In the genomic region with DNA sequence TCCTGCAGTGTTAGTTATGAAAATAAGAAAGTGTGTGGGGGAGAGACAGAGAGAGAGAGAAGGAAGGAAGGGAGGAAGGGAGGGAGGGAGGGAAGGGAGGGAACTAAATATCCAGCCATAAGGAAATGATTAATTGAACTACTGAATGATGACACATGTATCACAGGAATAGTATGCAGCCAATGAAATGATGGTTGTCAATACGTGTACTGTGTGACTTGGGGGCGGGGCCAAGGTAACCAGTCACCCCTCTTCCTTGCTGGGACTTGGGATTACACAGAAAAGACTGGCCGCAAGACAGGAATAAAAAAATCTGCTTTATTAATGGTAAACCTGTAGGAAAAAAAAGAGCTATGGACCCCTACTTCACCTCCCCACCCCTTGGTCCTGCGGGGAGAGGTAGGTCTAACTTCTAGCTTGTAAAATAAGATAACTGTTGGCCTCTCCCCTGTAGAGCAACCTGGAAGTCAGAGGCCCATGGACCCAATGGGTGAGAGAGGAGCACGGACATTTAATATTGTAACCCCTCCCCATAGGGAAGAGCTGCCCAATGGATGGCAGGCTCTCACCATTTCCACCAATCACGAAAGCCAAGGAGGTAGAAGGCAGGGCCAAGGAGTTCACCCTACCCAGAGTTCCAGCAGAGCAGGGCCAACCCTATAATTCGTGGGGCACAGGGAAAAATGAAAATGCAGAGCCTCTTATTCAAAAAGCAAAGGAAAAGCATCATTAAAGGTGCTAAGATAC, we compare ENCODE assay signal across 24 cellular contexts. TPM values are rescaled to one million over a fixed set of nuclear protein-coding genes. Genes with fewer than 3 reads are reported as not detected.
DNase-seq lines count a peak whose midpoint lies in the region; ATAC-seq, FAIRE-seq and TF ChIP-seq lines count a peak whose summit lies in the region.
"Had no signal": no experiment of that assay in that cellular context is flagged by ENCODE, and none has a peak within 500 bp of the region (broad histone marks: within the 10 kb centered on the region; RNA-seq: fewer than 3 reads in every experiment).

No MANE protein-coding gene starts in this region.

- no peaks in the 10 kb centered on the region for H3K9me1 ChIP-seq in keratinocyte (ENCODE audit: control insufficient read depth, extremely low read depth, insufficient read depth, low read length)

- dilution Hi-C loops in keratinocyte (cut with MboI; ENCODE audit: extremely low pct_ligation_motif_present, low sequenced_read_pairs) = no loop called here

- CTCF ChIA-PET in WTC11 (lab: Charles Lee) = interaction anchor here (1.0 to 2.1 kb wide), 2 partner anchors 9 to 82 kb away, joined by 5 to 8 read pairs; no protein-coding TSS in a partner anchor

- H3K4me1 ChIP-seq in keratinocyte (ENCODE audit: control insufficient read depth, extremely low read depth, insufficient read depth, low read length) = no peaks in the 10 kb centered on the region

- H2AFZ ChIP-seq in keratinocyte (ENCODE audit: control insufficient read depth, low read length) = no peak overlapping the region

- ATAC-seq in activated naive CD8-positive, alpha-beta T cell treated with anti-CD3 and anti-CD28 coated beads, Interleukin-2, amount 10 ng/mL, durations not matched to agents 7 days and 5 days (ENCODE audit: low read depth) = no peak
- ATAC-seq in activated naive CD8-positive, alpha-beta T cell treated with anti-CD3 and anti-CD28 coated beads, Interleukin-2, amount 50 U/mL, for 24 hours = no peak
- ATAC-seq in WTC11 = peak; percentile 83
- ATAC-seq in HG02973 (IDR thresholded peaks at IDR 0.05; ENCODE audit: unreplicated experiment) = no peak
- no peak for ATAC-seq in left colon
- ATAC-seq in stimulated activated effector memory CD8-positive, alpha-beta T cell treated with anti-CD3 and anti-CD28 coated beads, Interleukin-12 subunit alpha, Interleukin-12 subunit beta, amount 100 ng/mL, for 72 hours = no peak
- ATAC-seq: left cardiac atrium, natural killer cell, Right ventricle myocardium inferior had no signal

- POLR2A ChIA-PET in activated naive CD8-positive, alpha-beta T cell treated with anti-CD3 and anti-CD28 coated beads, Interleukin-2, amount 10 ng/mL, durations not matched to agents 7 days and 5 days (lab: Charles Lee) = no interaction called here
- POLR2A ChIA-PET in WTC11 (lab: Charles Lee) = no interaction called here

- H3K9ac ChIP-seq in keratinocyte (ENCODE audit: control insufficient read depth, extremely low read depth, insufficient read depth, low read length) = no peak overlapping the region

- H3K79me2 ChIP-seq in keratinocyte (ENCODE audit: control insufficient read depth, insufficient read depth, low read length) = peaks cover 3% of the 10 kb centered on the region

- H3K27me3 ChIP-seq in keratinocyte (ENCODE audit: control insufficient read depth, extremely low read depth, insufficient read depth, low read length) = peaks cover 3% of the 10 kb centered on the region

- no peaks in the 10 kb centered on the region for H4K20me1 ChIP-seq in keratinocyte (ENCODE audit: control insufficient read depth, extremely low read depth, insufficient read depth, low read length)

- no peak overlapping the region for H3K27ac Mint-ChIP-seq in activated naive CD8-positive, alpha-beta T cell treated with anti-CD3 and anti-CD28 coated beads, Interleukin-2, amount 10 ng/mL, durations not matched to agents 7 days and 5 days
- H3K27ac Mint-ChIP-seq in activated naive CD8-positive, alpha-beta T cell treated with anti-CD3 and anti-CD28 coated beads, Interleukin-2, amount 50 U/mL, for 24 hours = no peak overlapping the region
- H3K27ac Mint-ChIP-seq in WTC11 = no peak overlapping the region
- no peak overlapping the region for H3K27ac Mint-ChIP-seq in stimulated activated effector memory CD8-positive, alpha-beta T cell treated with anti-CD3 and anti-CD28 coated beads, Interleukin-12 subunit alpha, Interleukin-12 subunit beta, amount 100 ng/mL, for 72 hours
- H3K27ac Mint-ChIP-seq: activated naive CD4-positive, alpha-beta T cell treated with anti-CD3 and anti-CD28 coated beads, Interleukin-2, amount 50 U/mL, for 24 hours; natural killer cell; progenitor cell of endocrine pancreas had no signal

- no peaks in the 10 kb centered on the region for H3K9me3 Mint-ChIP-seq in activated naive CD8-positive, alpha-beta T cell treated with anti-CD3 and anti-CD28 coated beads, Interleukin-2, amount 10 ng/mL, durations not matched to agents 7 days and 5 days
- no peaks in the 10 kb centered on the region for H3K9me3 Mint-ChIP-seq in activated naive CD8-positive, alpha-beta T cell treated with anti-CD3 and anti-CD28 coated beads, Interleukin-2, amount 50 U/mL, for 24 hours
- H3K9me3 Mint-ChIP-seq in WTC11 = no peaks in the 10 kb centered on the region
- H3K9me3 Mint-ChIP-seq in stimulated activated effector memory CD8-positive, alpha-beta T cell treated with anti-CD3 and anti-CD28 coated beads, Interleukin-12 subunit alpha, Interleukin-12 subunit beta, amount 100 ng/mL, for 72 hours = no peaks in the 10 kb centered on the region
- H3K9me3 Mint-ChIP-seq: activated naive CD4-positive, alpha-beta T cell treated with anti-CD3 and anti-CD28 coated beads, Interleukin-2, amount 50 U/mL, for 24 hours; natural killer cell had no signal

- no peak overlapping the region for H3K4me2 ChIP-seq in keratinocyte (ENCODE audit: control insufficient read depth, extremely low read depth, insufficient read depth, low read depth, low read length)

- H3K27ac ChIP-seq in keratinocyte (ENCODE audit: control insufficient read depth, insufficient read depth, low read length) = no peak overlapping the region

- H3K36me3 Mint-ChIP-seq in activated naive CD8-positive, alpha-beta T cell treated with anti-CD3 and anti-CD28 coated beads, Interleukin-2, amount 10 ng/mL, durations not matched to agents 7 days and 5 days = no peaks in the 10 kb centered on the region
- H3K36me3 Mint-ChIP-seq in activated naive CD8-positive, alpha-beta T cell treated with anti-CD3 and anti-CD28 coated beads, Interleukin-2, amount 50 U/mL, for 24 hours (ENCODE audit: low read depth) = no peaks in the 10 kb centered on the region
- H3K36me3 Mint-ChIP-seq in WTC11 = no peaks in the 10 kb centered on the region
- no peaks in the 10 kb centered on the region for H3K36me3 Mint-ChIP-seq in stimulated activated effector memory CD8-positive, alpha-beta T cell treated with anti-CD3 and anti-CD28 coated beads, Interleukin-12 subunit alpha, Interleukin-12 subunit beta, amount 100 ng/mL, for 72 hours
- H3K36me3 Mint-ChIP-seq: activated naive CD4-positive, alpha-beta T cell treated with anti-CD3 and anti-CD28 coated beads, Interleukin-2, amount 50 U/mL, for 24 hours; natural killer cell had no signal

- H3K4me1 Mint-ChIP-seq in activated naive CD8-positive, alpha-beta T cell treated with anti-CD3 and anti-CD28 coated beads, Interleukin-2, amount 10 ng/mL, durations not matched to agents 7 days and 5 days = no peaks in the 10 kb centered on the region
- no peaks in the 10 kb centered on the region for H3K4me1 Mint-ChIP-seq in activated naive CD8-positive, alpha-beta T cell treated with anti-CD3 and anti-CD28 coated beads, Interleukin-2, amount 50 U/mL, for 24 hours
- H3K4me1 Mint-ChIP-seq in WTC11 = peaks cover 8% of the 10 kb centered on the region
- no peaks in the 10 kb centered on the region for H3K4me1 Mint-ChIP-seq in stimulated activated effector memory CD8-positive, alpha-beta T cell treated with anti-CD3 and anti-CD28 coated beads, Interleukin-12 subunit alpha, Interleukin-12 subunit beta, amount 100 ng/mL, for 72 hours
- H3K4me1 Mint-ChIP-seq: activated naive CD4-positive, alpha-beta T cell treated with anti-CD3 and anti-CD28 coated beads, Interleukin-2, amount 50 U/mL, for 24 hours; natural killer cell had no signal

- TF ChIP-seq CTCF in WTC11 (IDR thresholded peaks at IDR 0.05) = no peak
- no peak for TF ChIP-seq CTCF in keratinocyte (optimal IDR thresholded peaks at IDR 0.05 in 1 of 3, IDR thresholded peaks at IDR 0.05 in 1 of 3, conservative IDR thresholded peaks at IDR 0.05 in 1 of 3; ENCODE audit: extremely low read depth in 1 of 3, insufficient read depth in 2 of 3, low read length in 3 of 3)

- FAIRE-seq in keratinocyte (lab: Jason Lieb, UNC) = no peak

- H3K4me3 Mint-ChIP-seq in activated naive CD8-positive, alpha-beta T cell treated with anti-CD3 and anti-CD28 coated beads, Interleukin-2, amount 10 ng/mL, durations not matched to agents 7 days and 5 days = no peak overlapping the region
- H3K4me3 Mint-ChIP-seq in activated naive CD8-positive, alpha-beta T cell treated with anti-CD3 and anti-CD28 coated beads, Interleukin-2, amount 50 U/mL, for 24 hours = no peak overlapping the region
- H3K4me3 Mint-ChIP-seq in WTC11 = no peak overlapping the region
- no peak overlapping the region for H3K4me3 Mint-ChIP-seq in stimulated activated effector memory CD8-positive, alpha-beta T cell treated with anti-CD3 and anti-CD28 coated beads, Interleukin-12 subunit alpha, Interleukin-12 subunit beta, amount 100 ng/mL, for 72 hours
- H3K4me3 Mint-ChIP-seq: activated naive CD4-positive, alpha-beta T cell treated with anti-CD3 and anti-CD28 coated beads, Interleukin-2, amount 50 U/mL, for 24 hours; natural killer cell had no signal

- H3K27me3 Mint-ChIP-seq in activated naive CD8-positive, alpha-beta T cell treated with anti-CD3 and anti-CD28 coated beads, Interleukin-2, amount 10 ng/mL, durations not matched to agents 7 days and 5 days = peaks cover 33% of the 10 kb centered on the region
- peaks cover 40% of the 10 kb centered on the region for H3K27me3 Mint-ChIP-seq in activated naive CD8-positive, alpha-beta T cell treated with anti-CD3 and anti-CD28 coated beads, Interleukin-2, amount 50 U/mL, for 24 hours
- peaks cover 24% of the 10 kb centered on the region for H3K27me3 Mint-ChIP-seq in WTC11 (ENCODE audit: low read depth)

- H3K9me3 ChIP-seq in keratinocyte (ENCODE audit: control insufficient read depth, low read depth, low read length) = no peaks in the 10 kb centered on the region

- no peak overlapping the region for H3K4me3 ChIP-seq in keratinocyte (ENCODE audit: control insufficient read depth in 2 of 3, extremely low read depth in 1 of 3, insufficient read depth in 2 of 3, low read depth in 1 of 3, low read length in 3 of 3)

- no peaks in the 10 kb centered on the region for H3K36me3 ChIP-seq in keratinocyte (ENCODE audit: control insufficient read depth in 2 of 2, extremely low read depth in 1 of 2, insufficient read depth in 2 of 2, low read length in 2 of 2)

- DNase-seq in activated naive CD8-positive, alpha-beta T cell treated with anti-CD3 and anti-CD28 coated beads, Interleukin-2, amount 10 ng/mL, durations not matched to agents 7 days and 5 days = peak; percentile 5
- DNase-seq in activated naive CD8-positive, alpha-beta T cell treated with anti-CD3 and anti-CD28 coated beads, Interleukin-2, amount 50 U/mL, for 24 hours = no peak
- DNase-seq in WTC11 (ENCODE audit: low spot score) (no peak), keratinocyte (ENCODE audit: low read depth, low spot score) (peak; percentile 19), left colon (no peak)
- no peak for DNase-seq in stimulated activated effector memory CD8-positive, alpha-beta T cell treated with anti-CD3 and anti-CD28 coated beads, Interleukin-12 subunit alpha, Interleukin-12 subunit beta, amount 100 ng/mL, for 72 hours (ENCODE audit: low spot score in 2 of 2)
- no peak for DNase-seq in effector CD4-positive, alpha-beta T cell
- DNase-seq: activated CD4-positive, alpha-beta T cell treated with anti-CD3 and anti-CD28 coated beads, Interleukin-2, amount 50 U/mL, for 4 hours; activated T-cell treated with anti-CD3 and anti-CD28 coated beads, Interleukin-2, amount 50 U/mL, for 48 hours; C1 segment of cervical spinal cord; GDM1; hippocampal formation; left cardiac atrium; natural killer cell; NCI-H1092 treated with DMSO at 0.1 percent for 48 hours; NCI-H2029 treated with DMSO at 0.1 percent for 48 hours; stimulated activated CD4-positive, alpha-beta T cell treated with anti-CD3 and anti-CD28 coated beads, Interleukin-2, amount 100 ng/mL, for 48 hours; T-helper 1 cell had no signal

- intact Hi-C loops in left colon (cut with DNase I, micrococcal nuclease) = no loop called here

RNA-seq across cellular contexts. Expression of a gene that starts 7.4 kb away (rescaled TPM):
- total RNA-seq in activated naive CD8-positive, alpha-beta T cell treated with anti-CD3 and anti-CD28 coated beads, Interleukin-2, amount 10 ng/mL, durations not matched to agents 7 days and 5 days = not detected
- total RNA-seq in WTC11 (2021) = 9.0 to 11.5 TPM (median 9.4 TPM) in 3 replicates
- polyA plus RNA-seq in keratinocyte = 12.3 to 20.2 TPM (median 18.6 TPM) in 3 replicates
- 20.2 TPM for polyA plus RNA-seq in keratinocyte (2011; ENCODE audit: low read depth)
- 21.5 and 24.6 TPM in 2 replicates for polyA plus RNA-seq in keratinocyte (2011; cell fraction: cytosol; rRNA removed)
- polyA plus RNA-seq in keratinocyte (2011; cell fraction: nucleus; rRNA removed) = 17.0 and 19.9 TPM in 2 replicates
- 17.3 and 34.6 TPM in 2 replicates for polyA plus RNA-seq in keratinocyte (2012; ENCODE audit: low replicate concordance)
- 26.5 to 72.4 TPM (median 53.0 TPM) in 3 replicates for polyA minus RNA-seq in keratinocyte
- 29.0 TPM for polyA minus RNA-seq in keratinocyte (2011; cell fraction: cytosol; rRNA and poly(A)+ RNA removed)
- polyA minus RNA-seq in keratinocyte (2011; cell fraction: nucleus; rRNA and poly(A)+ RNA removed) = 10.4 and 20.3 TPM in 2 replicates
- under 1 TPM in 1 of 2 donors, not detected in 1; 0.53 TPM for total RNA-seq in left colon
- total RNA-seq: fibroblast of villous mesenchyme, natural killer cell, skeletal muscle tissue had no signal

Comparison
In these comparisons a context has a peak if more than half of its experiments do, and no peak if none do; other contexts are left out.
1. DNase-seq: peak in activated naive CD8-positive, alpha-beta T cell treated with anti-CD3 and anti-CD28 coated beads, Interleukin-2, amount 10 ng/mL, durations not matched to agents 7 days and 5 days (single experiment) and keratinocyte (single experiment); none in activated naive CD8-positive, alpha-beta T cell treated with anti-CD3 and anti-CD28 coated beads, Interleukin-2, amount 50 U/mL, for 24 hours (single experiment), WTC11 (single experiment), left colon (0 of 2), stimulated activated effector memory CD8-positive, alpha-beta T cell treated with anti-CD3 and anti-CD28 coated beads, Interleukin-12 subunit alpha, Interleukin-12 subunit beta, amount 100 ng/mL, for 72 hours (0 of 2) and effector CD4-positive, alpha-beta T cell (single experiment).